Comparison of ENCODE assay signal across 1 cellular context in the genomic region with DNA sequence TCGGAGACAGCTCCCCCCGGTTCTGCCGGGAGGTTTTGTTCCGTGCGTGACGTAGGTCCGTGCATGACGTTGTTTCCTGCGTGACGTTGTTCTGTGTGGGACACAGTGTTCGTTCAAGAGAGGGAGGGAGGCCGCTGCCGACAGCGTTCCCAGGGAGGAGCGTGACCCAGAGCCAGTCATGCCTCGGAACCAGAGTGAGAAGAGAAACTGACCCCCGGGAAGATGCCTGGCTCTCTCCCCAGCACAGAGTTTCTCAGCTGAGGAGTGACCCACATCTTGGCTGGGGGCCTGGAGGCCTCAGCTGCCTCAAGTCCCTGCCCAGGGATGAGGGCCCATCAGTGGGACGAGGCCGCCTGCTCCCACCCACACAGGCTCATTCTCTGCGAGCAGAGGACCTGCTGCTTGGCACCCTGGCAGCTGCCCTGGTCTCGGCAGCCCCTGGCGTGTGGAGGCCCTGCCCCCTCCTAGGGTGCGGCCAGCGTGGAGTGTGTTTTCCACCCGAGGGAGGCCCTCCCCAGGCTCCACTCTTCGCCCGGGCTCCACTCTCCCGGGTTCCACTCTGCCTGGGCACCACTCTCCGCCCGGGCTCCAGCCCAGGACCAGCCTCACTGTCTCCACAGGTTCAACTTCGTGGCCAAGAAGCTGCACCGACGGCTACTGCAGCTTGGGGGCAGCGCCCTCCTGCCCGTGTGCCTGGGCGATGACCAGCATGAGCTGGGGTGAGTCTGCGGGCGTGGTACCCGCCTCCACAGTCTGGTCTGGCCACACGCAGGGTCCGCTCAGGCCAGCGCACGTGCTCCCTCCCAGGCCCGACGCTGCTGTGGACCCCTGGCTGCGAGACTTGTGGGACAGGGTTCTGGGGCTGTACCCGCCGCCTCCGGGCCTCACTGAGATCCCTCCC.
TF ChIP-seq lines count a peak whose summit lies in the region.

No MANE protein-coding gene starts in this region.

TF ChIP-seq in GM12878, 131 proteins besides CTCF, POLR2A, EP300 and RAD21:
- TF ChIP-seq CEBPB (IDR thresholded peaks at IDR 0.05; ENCODE audit: borderline replicate concordance in 1 of 2, low read depth in 2 of 2, low read length in 2 of 2) (no peak), CHD2 (IDR thresholded peaks at IDR 0.05; ENCODE audit: borderline replicate concordance, low read depth, low read length) (no peak), HDGF (IDR thresholded peaks at IDR 0.05) (no peak)
- TF ChIP-seq, protein P1, sequence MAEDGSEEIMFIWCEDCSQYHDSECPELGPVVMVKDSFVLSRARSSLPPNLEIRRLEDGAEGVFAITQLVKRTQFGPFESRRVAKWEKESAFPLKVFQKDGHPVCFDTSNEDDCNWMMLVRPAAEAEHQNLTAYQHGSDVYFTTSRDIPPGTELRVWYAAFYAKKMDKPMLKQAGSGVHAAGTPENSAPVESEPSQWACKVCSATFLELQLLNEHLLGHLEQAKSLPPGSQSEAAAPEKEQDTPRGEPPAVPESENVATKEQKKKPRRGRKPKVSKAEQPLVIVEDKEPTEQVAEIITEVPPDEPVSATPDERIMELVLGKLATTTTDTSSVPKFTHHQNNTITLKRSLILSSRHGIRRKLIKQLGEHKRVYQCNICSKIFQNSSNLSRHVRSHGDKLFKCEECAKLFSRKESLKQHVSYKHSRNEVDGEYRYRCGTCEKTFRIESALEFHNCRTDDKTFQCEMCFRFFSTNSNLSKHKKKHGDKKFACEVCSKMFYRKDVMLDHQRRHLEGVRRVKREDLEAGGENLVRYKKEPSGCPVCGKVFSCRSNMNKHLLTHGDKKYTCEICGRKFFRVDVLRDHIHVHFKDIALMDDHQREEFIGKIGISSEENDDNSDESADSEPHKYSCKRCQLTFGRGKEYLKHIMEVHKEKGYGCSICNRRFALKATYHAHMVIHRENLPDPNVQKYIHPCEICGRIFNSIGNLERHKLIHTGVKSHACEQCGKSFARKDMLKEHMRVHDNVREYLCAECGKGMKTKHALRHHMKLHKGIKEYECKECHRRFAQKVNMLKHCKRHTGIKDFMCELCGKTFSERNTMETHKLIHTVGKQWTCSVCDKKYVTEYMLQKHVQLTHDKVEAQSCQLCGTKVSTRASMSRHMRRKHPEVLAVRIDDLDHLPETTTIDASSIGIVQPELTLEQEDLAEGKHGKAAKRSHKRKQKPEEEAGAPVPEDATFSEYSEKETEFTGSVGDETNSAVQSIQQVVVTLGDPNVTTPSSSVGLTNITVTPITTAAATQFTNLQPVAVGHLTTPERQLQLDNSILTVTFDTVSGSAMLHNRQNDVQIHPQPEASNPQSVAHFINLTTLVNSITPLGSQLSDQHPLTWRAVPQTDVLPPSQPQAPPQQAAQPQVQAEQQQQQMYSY (CRISPR knock-in tag; IDR thresholded peaks at IDR 0.05), result no peak
- TF ChIP-seq, protein P2, sequence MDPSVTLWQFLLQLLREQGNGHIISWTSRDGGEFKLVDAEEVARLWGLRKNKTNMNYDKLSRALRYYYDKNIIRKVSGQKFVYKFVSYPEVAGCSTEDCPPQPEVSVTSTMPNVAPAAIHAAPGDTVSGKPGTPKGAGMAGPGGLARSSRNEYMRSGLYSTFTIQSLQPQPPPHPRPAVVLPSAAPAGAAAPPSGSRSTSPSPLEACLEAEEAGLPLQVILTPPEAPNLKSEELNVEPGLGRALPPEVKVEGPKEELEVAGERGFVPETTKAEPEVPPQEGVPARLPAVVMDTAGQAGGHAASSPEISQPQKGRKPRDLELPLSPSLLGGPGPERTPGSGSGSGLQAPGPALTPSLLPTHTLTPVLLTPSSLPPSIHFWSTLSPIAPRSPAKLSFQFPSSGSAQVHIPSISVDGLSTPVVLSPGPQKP (IDR thresholded peaks at IDR 0.05; ENCODE audit: low read depth, low read length), result no peak
TF ChIP-seq in GM12878: peak in this region for 0.
